Comparison of ENCODE assay signal across 14 cellular contexts in genomic region chr2:224793961-224794360, GRCh38.
DNase-seq lines count a peak whose midpoint lies in the region; ATAC-seq and TF ChIP-seq lines count a peak whose summit lies in the region.
"Had no signal": no experiment of that assay in that cellular context is flagged by ENCODE, and none has a peak within 500 bp of the region (broad histone marks: within the 10 kb centered on the region; RNA-seq: fewer than 3 reads in every experiment).

No MANE protein-coding gene starts in this region.

- intact Hi-C loops in activated naive CD4-positive, alpha-beta T cell treated with anti-CD3 and anti-CD28 coated beads for 36 hours (cut with micrococcal nuclease) = no loop called here

- peaks cover 40% of the 10 kb centered on the region for H3K36me3 Mint-ChIP-seq in activated naive CD4-positive, alpha-beta T cell treated with anti-CD3 and anti-CD28 coated beads for 36 hours (ENCODE audit: low read depth)
- H3K36me3 Mint-ChIP-seq in activated naive CD8-positive, alpha-beta T cell = peaks cover 10% of the 10 kb centered on the region

- no peaks in the 10 kb centered on the region for H3K4me1 Mint-ChIP-seq in activated naive CD4-positive, alpha-beta T cell treated with anti-CD3 and anti-CD28 coated beads for 36 hours (ENCODE audit: low read depth)
- H3K4me1 Mint-ChIP-seq in activated naive CD8-positive, alpha-beta T cell (ENCODE audit: low read depth) = no peaks in the 10 kb centered on the region
- H3K4me1 Mint-ChIP-seq: activated naive CD4-positive, alpha-beta T cell treated with anti-CD3 and anti-CD28 coated beads, Interleukin-2, amount 10 ng/mL, durations not matched to agents 7 days and 5 days; GM23338 had no signal

- no peaks in the 10 kb centered on the region for H3K27me3 ChIP-seq in gastroesophageal sphincter
- H3K27me3 ChIP-seq in tibial nerve = no peaks in the 10 kb centered on the region
- no peaks in the 10 kb centered on the region for H3K27me3 ChIP-seq in HAP-1 (ENCODE audit: low read depth)
- H3K27me3 ChIP-seq: spleen had no signal

- H3K27ac Mint-ChIP-seq in activated naive CD4-positive, alpha-beta T cell treated with anti-CD3 and anti-CD28 coated beads for 36 hours = peak overlapping the region; percentile 61
- H3K27ac Mint-ChIP-seq in activated naive CD8-positive, alpha-beta T cell = peak overlapping the region; percentile 64
- H3K27ac Mint-ChIP-seq: activated naive CD4-positive, alpha-beta T cell treated with anti-CD3 and anti-CD28 coated beads, Interleukin-2, amount 10 ng/mL, durations not matched to agents 7 days and 5 days; GM23338 had no signal

- H3K27ac ChIP-seq in gastroesophageal sphincter = no peak overlapping the region
- H3K27ac ChIP-seq in tibial nerve = no peak overlapping the region
- H3K27ac ChIP-seq: parathyroid adenoma had no signal

- no peak for TF ChIP-seq CTCF in gastroesophageal sphincter (IDR thresholded peaks at IDR 0.05)
- TF ChIP-seq CTCF in tibial nerve (IDR thresholded peaks at IDR 0.05) = no peak

- H3K4me1 ChIP-seq in gastroesophageal sphincter = no peaks in the 10 kb centered on the region
- no peaks in the 10 kb centered on the region for H3K4me1 ChIP-seq in tibial nerve
- no peaks in the 10 kb centered on the region for H3K4me1 ChIP-seq in HAP-1
- H3K4me1 ChIP-seq: parathyroid adenoma had no signal

- H3K9me3 Mint-ChIP-seq in activated naive CD4-positive, alpha-beta T cell treated with anti-CD3 and anti-CD28 coated beads for 36 hours = no peaks in the 10 kb centered on the region
- H3K9me3 Mint-ChIP-seq in activated naive CD8-positive, alpha-beta T cell (ENCODE audit: low read depth) = no peaks in the 10 kb centered on the region
- H3K9me3 Mint-ChIP-seq: activated naive CD4-positive, alpha-beta T cell treated with anti-CD3 and anti-CD28 coated beads, Interleukin-2, amount 10 ng/mL, durations not matched to agents 7 days and 5 days; GM23338 had no signal

- H3K27me3 Mint-ChIP-seq in activated naive CD4-positive, alpha-beta T cell treated with anti-CD3 and anti-CD28 coated beads for 36 hours (ENCODE audit: low read depth) = no peaks in the 10 kb centered on the region
- no peaks in the 10 kb centered on the region for H3K27me3 Mint-ChIP-seq in activated naive CD8-positive, alpha-beta T cell
- H3K27me3 Mint-ChIP-seq: activated naive CD4-positive, alpha-beta T cell treated with anti-CD3 and anti-CD28 coated beads, Interleukin-2, amount 10 ng/mL, durations not matched to agents 7 days and 5 days had no signal

- WGBS in gastroesophageal sphincter (ENCODE audit: low coverage in 1 of 2), 2 donors = 55 to 83% methylated on average over 1 to 3 of the region's 3 CpGs
- WGBS in tibial nerve, 2 donors = 51 to 65% methylated on average over 3 of the region's 3 CpGs

- H3K4me3 ChIP-seq in gastroesophageal sphincter (no peak overlapping the region), tibial nerve (no peak overlapping the region), HAP-1 (no peak overlapping the region)
- H3K4me3 ChIP-seq: GM23338, spleen had no signal

- ATAC-seq in gastroesophageal sphincter (peak; percentile 51), HG03159 (IDR thresholded peaks at IDR 0.05; ENCODE audit: unreplicated experiment) (no peak)
- ATAC-seq: GM23338 had no signal

- no peak overlapping the region for H3K4me3 Mint-ChIP-seq in activated naive CD4-positive, alpha-beta T cell treated with anti-CD3 and anti-CD28 coated beads for 36 hours
- H3K4me3 Mint-ChIP-seq in activated naive CD8-positive, alpha-beta T cell = no peak overlapping the region
- H3K4me3 Mint-ChIP-seq: activated naive CD4-positive, alpha-beta T cell treated with anti-CD3 and anti-CD28 coated beads, Interleukin-2, amount 10 ng/mL, durations not matched to agents 7 days and 5 days; GM23338 had no signal

- no peak for DNase-seq in activated naive CD4-positive, alpha-beta T cell treated with anti-CD3 and anti-CD28 coated beads for 36 hours
- DNase-seq in activated naive CD4-positive, alpha-beta T cell treated with Interleukin-2 at 50 U/mL for 16 hours = no peak
- DNase-seq in tibial nerve (ENCODE audit: low spot score in 2 of 2) = peak; percentile 30 to 60
- no peak for DNase-seq in HAP-1 (ENCODE audit: low spot score in 2 of 2)
- no peak for DNase-seq in NCI-H446 (lab: John Stamatoyannopoulos, UW)
- DNase-seq: ACHN; activated naive CD4-positive, alpha-beta T cell treated with anti-CD3 and anti-CD28 coated beads, Interleukin-2, amount 10 ng/mL, durations not matched to agents 7 days and 5 days; NCI-H187 treated with DMSO at 0.1 percent for 48 hours; spleen had no signal

- no peak for TF ChIP-seq POLR2A in gastroesophageal sphincter (IDR thresholded peaks at IDR 0.05)
- no peak for TF ChIP-seq POLR2A in tibial nerve (IDR thresholded peaks at IDR 0.05)

- H3K9me3 ChIP-seq in gastroesophageal sphincter (no peaks in the 10 kb centered on the region), tibial nerve (no peaks in the 10 kb centered on the region), HAP-1 (no peaks in the 10 kb centered on the region)
- H3K9me3 ChIP-seq: spleen had no signal

- in situ Hi-C loops in HAP-1 (cut with MboI; ENCODE audit: low sequenced_read_pairs) = no loop called here

- peaks cover 0 to 10% of the 10 kb centered on the region in 2 donors for H3K36me3 ChIP-seq in gastroesophageal sphincter
- peaks cover 0 to 47% (median 0%) of the 10 kb centered on the region in 3 donors for H3K36me3 ChIP-seq in tibial nerve
- no peaks in the 10 kb centered on the region for H3K36me3 ChIP-seq in HAP-1 (replicated peaks)

- CTCF ChIA-PET in activated naive CD4-positive, alpha-beta T cell treated with anti-CD3 and anti-CD28 coated beads for 36 hours (lab: Charles Lee) = no interaction called here

- TF ChIP-seq EP300 in gastroesophageal sphincter (IDR thresholded peaks at IDR 0.05) = no peak
- TF ChIP-seq EP300 in tibial nerve (IDR thresholded peaks at IDR 0.05) = peak in 1 of 2 donors; percentile 21

Comparison
In these comparisons a context has a peak if more than half of its experiments do, and no peak if none do; other contexts are left out.
1. DNase-seq: peak in tibial nerve (2 of 2); none in activated naive CD4-positive, alpha-beta T cell treated with anti-CD3 and anti-CD28 coated beads for 36 hours (single experiment), activated naive CD4-positive, alpha-beta T cell treated with Interleukin-2 at 50 U/mL for 16 hours (single experiment), HAP-1 (0 of 2) and NCI-H446 (0 of 2).